ENCODE assay signal across 23 cellular contexts in genomic region chr14:89730692-89731091, GRCh38.
A peak's percentile ranks its signal among the peaks of the same experiment; 100 is the strongest.
DNase-seq lines count a peak whose midpoint lies in the region; ATAC-seq and TF ChIP-seq lines count a peak whose summit lies in the region.
"Had no signal": no experiment of that assay in that cellular context is flagged by ENCODE, and none has a peak within 500 bp of the region (broad histone marks: within the 10 kb centered on the region; RNA-seq: fewer than 3 reads in every experiment).

No MANE protein-coding gene starts in this region.

- peaks cover 0 to 3% (median 0%) of the 10 kb centered on the region in 5 donors for H3K27me3 Mint-ChIP-seq in naive thymus-derived CD4-positive, alpha-beta T cell
- no peaks in the 10 kb centered on the region for H3K27me3 Mint-ChIP-seq in natural killer cell treated with Interleukin-12 subunit alpha and Interleukin-12 subunit beta and Interleukin-15 and Interleukin-18, amount 100 ng/mL, for 72 hours
- H3K27me3 Mint-ChIP-seq: activated CD4-positive, alpha-beta T cell treated with anti-CD3 and anti-CD28 coated beads, Interleukin-2, amount 10 ng/mL, durations not matched to agents 24 days and 14 days had no signal

- H3K36me3 ChIP-seq in OCI-LY3 (replicated peaks; ENCODE audit: low read depth, low read length): no peaks in the 10 kb centered on the region
- H3K36me3 ChIP-seq in naive thymus-derived CD4-positive, alpha-beta T cell (ENCODE audit: control insufficient read depth in 2 of 3, insufficient read depth in 3 of 3, low read length in 3 of 3): no peaks in the 10 kb centered on the region
- H3K36me3 ChIP-seq: breast epithelium, esophagus squamous epithelium, SJSA1, transverse colon had no signal

- no peak overlapping the region for H3K4me3 Mint-ChIP-seq in naive thymus-derived CD4-positive, alpha-beta T cell
- H3K4me3 Mint-ChIP-seq in natural killer cell treated with Interleukin-12 subunit alpha and Interleukin-12 subunit beta and Interleukin-15 and Interleukin-18, amount 100 ng/mL, for 72 hours: no peak overlapping the region
- H3K4me3 Mint-ChIP-seq: activated CD4-positive, alpha-beta T cell treated with anti-CD3 and anti-CD28 coated beads, Interleukin-2, amount 10 ng/mL, durations not matched to agents 24 days and 14 days; activated naive CD4-positive, alpha-beta T cell treated with anti-CD3 and anti-CD28 coated beads, Interleukin-2, amount 10 ng/mL, durations not matched to agents 7 days and 5 days; CD8-positive, alpha-beta T cell; immature natural killer cell; T-helper 1 cell treated with Interleukin-12 subunit alpha and Interleukin-12 subunit beta and Interleukin-4 antibody, amounts not matched to agents 30 μg/mL and 1 μg/mL, for 36 hours had no signal

- no peak overlapping the region for H2AFZ ChIP-seq in OCI-LY3 (ENCODE audit: low read depth, low read length)

- intact Hi-C loops in naive thymus-derived CD4-positive, alpha-beta T cell (cut with micrococcal nuclease): no loop called here

- no peak overlapping the region for H3K27ac Mint-ChIP-seq in naive thymus-derived CD4-positive, alpha-beta T cell
- H3K27ac Mint-ChIP-seq in natural killer cell treated with Interleukin-12 subunit alpha and Interleukin-12 subunit beta and Interleukin-15 and Interleukin-18, amount 100 ng/mL, for 72 hours: no peak overlapping the region
- H3K27ac Mint-ChIP-seq: activated CD4-positive, alpha-beta T cell treated with anti-CD3 and anti-CD28 coated beads, Interleukin-2, amount 10 ng/mL, durations not matched to agents 24 days and 14 days; activated naive CD4-positive, alpha-beta T cell treated with anti-CD3 and anti-CD28 coated beads, Interleukin-2, amount 10 ng/mL, durations not matched to agents 7 days and 5 days; CD8-positive, alpha-beta T cell; T-helper 1 cell treated with Interleukin-12 subunit alpha and Interleukin-12 subunit beta and Interleukin-4 antibody, amounts not matched to agents 30 μg/mL and 1 μg/mL, for 36 hours had no signal

- ATAC-seq in naive thymus-derived CD4-positive, alpha-beta T cell: peak; percentile 58
- no peak for ATAC-seq in natural killer cell treated with Interleukin-12 subunit alpha and Interleukin-12 subunit beta and Interleukin-15 and Interleukin-18, amount 100 ng/mL, for 72 hours
- no peak for ATAC-seq in GM19452 (IDR thresholded peaks at IDR 0.05; ENCODE audit: unreplicated experiment)
- ATAC-seq: CD8-positive, alpha-beta T cell; mucosa of descending colon; Panc1 had no signal

- peak; percentile 87 for DNase-seq in CD1c-positive myeloid dendritic cell (ENCODE audit: extremely low spot score)
- peak; percentile 35 to 54 for DNase-seq in Kasumi-1 (lab: John Stamatoyannopoulos, UW)
- DNase-seq in naive thymus-derived CD4-positive, alpha-beta T cell: no peak
- no peak for DNase-seq in NK-92 treated with Interleukin-12 subunit alpha and Interleukin-12 subunit beta, amount 100 ng/mL, for 24 hours (lab: John Stamatoyannopoulos, UW)
- DNase-seq in natural killer cell treated with Interleukin-12 subunit alpha and Interleukin-12 subunit beta and Interleukin-15 and Interleukin-18, amount 100 ng/mL, for 72 hours (ENCODE audit: low spot score): no peak
- DNase-seq: activated CD4-positive, alpha-beta T cell treated with anti-CD3 and anti-CD28 coated beads, Interleukin-2, amount 10 ng/mL, durations not matched to agents 24 days and 14 days; activated naive CD4-positive, alpha-beta T cell treated with anti-CD3 and anti-CD28 coated beads, Interleukin-2, amount 10 ng/mL, durations not matched to agents 7 days and 5 days; CD8-positive, alpha-beta T cell; DMS 273 treated with DMSO at 0.1 percent for 48 hours; esophagus squamous epithelium; immature natural killer cell; Karpas-422; mucosa of descending colon; NCI-H1105; NCI-H2029; posterior cingulate gyrus; transverse colon had no signal

- POLR2A ChIA-PET in naive thymus-derived CD4-positive, alpha-beta T cell (lab: Charles Lee): interaction anchor here (0.6 to 1.1 kb wide), 2 partner anchors 9 to 92 kb away, joined by 3 read pairs; no protein-coding TSS in a partner anchor

- H3K9me3 Mint-ChIP-seq in naive thymus-derived CD4-positive, alpha-beta T cell: peaks cover 0 to 19% (median 9%) of the 10 kb centered on the region in 11 donors
- H3K9me3 Mint-ChIP-seq in natural killer cell treated with Interleukin-12 subunit alpha and Interleukin-12 subunit beta and Interleukin-15 and Interleukin-18, amount 100 ng/mL, for 72 hours: peaks cover 3% of the 10 kb centered on the region

- TF ChIP-seq CTCF in OCI-LY3 (IDR thresholded peaks at IDR 0.05; ENCODE audit: low read depth, low read length): no peak

- no peaks in the 10 kb centered on the region for H3K9me3 ChIP-seq in OCI-LY3 (ENCODE audit: insufficient read depth, low read length)
- H3K9me3 ChIP-seq in naive thymus-derived CD4-positive, alpha-beta T cell (ENCODE audit: control insufficient read depth in 2 of 3, low read length in 3 of 3): peaks cover 0 to 7% (median 0%) of the 10 kb centered on the region in 3 experiments
- H3K9me3 ChIP-seq: breast epithelium, esophagus squamous epithelium, SJSA1 had no signal

- CTCF ChIA-PET in naive thymus-derived CD4-positive, alpha-beta T cell (lab: Charles Lee): no interaction called here

- H3K4me2 ChIP-seq in OCI-LY3 (ENCODE audit: low read length): peak overlapping the region; percentile 20; the same call in 1 of the 2 replicates

- peaks cover 10 to 47% (median 36%) of the 10 kb centered on the region in 7 donors for H3K4me1 Mint-ChIP-seq in naive thymus-derived CD4-positive, alpha-beta T cell
- peaks cover 3 to 15% of the 10 kb centered on the region in 2 donors for H3K4me1 Mint-ChIP-seq in natural killer cell treated with Interleukin-12 subunit alpha and Interleukin-12 subunit beta and Interleukin-15 and Interleukin-18, amount 100 ng/mL, for 72 hours (ENCODE audit: low read depth in 2 of 2)

- H3K36me3 Mint-ChIP-seq in naive thymus-derived CD4-positive, alpha-beta T cell: peaks cover 0 to 11% (median 4%) of the 10 kb centered on the region in 5 donors
- H3K36me3 Mint-ChIP-seq in natural killer cell treated with Interleukin-12 subunit alpha and Interleukin-12 subunit beta and Interleukin-15 and Interleukin-18, amount 100 ng/mL, for 72 hours: no peaks in the 10 kb centered on the region
- H3K36me3 Mint-ChIP-seq: CD8-positive, alpha-beta T cell had no signal

- no peak overlapping the region for H3K4me3 ChIP-seq in OCI-LY3 (ENCODE audit: low read length)
- no peak overlapping the region for H3K4me3 ChIP-seq in naive thymus-derived CD4-positive, alpha-beta T cell (ENCODE audit: low read length)
- H3K4me3 ChIP-seq: breast epithelium, esophagus squamous epithelium, mucosa of descending colon, SJSA1, transverse colon had no signal

- 0 out of 2 replicates have a peak, but pooled peaks cover 2% of the 10 kb centered on the region for H3K27me3 ChIP-seq in OCI-LY3 (ENCODE audit: low read depth, low read length)
- H3K27me3 ChIP-seq in naive thymus-derived CD4-positive, alpha-beta T cell (ENCODE audit: control insufficient read depth in 2 of 2, insufficient read depth in 2 of 2, low read length in 2 of 2): no peaks in the 10 kb centered on the region
- H3K27me3 ChIP-seq: breast epithelium, esophagus squamous epithelium, SJSA1, transverse colon had no signal

- H3K27ac ChIP-seq in OCI-LY3 (ENCODE audit: low read length): no peak overlapping the region
- no peak overlapping the region for H3K27ac ChIP-seq in naive thymus-derived CD4-positive, alpha-beta T cell (ENCODE audit: low read depth, low read length)
- H3K27ac ChIP-seq: breast epithelium, esophagus squamous epithelium, SJSA1, transverse colon had no signal

- H3K79me2 ChIP-seq in OCI-LY3 (ENCODE audit: low read length): no peaks in the 10 kb centered on the region

- peaks cover 19% of the 10 kb centered on the region for H3K4me1 ChIP-seq in OCI-LY3 (ENCODE audit: low read length)
- peaks cover 3 to 20% of the 10 kb centered on the region in 2 donors for H3K4me1 ChIP-seq in naive thymus-derived CD4-positive, alpha-beta T cell (ENCODE audit: control insufficient read depth in 2 of 2, insufficient read depth in 2 of 2, low read length in 2 of 2)
- H3K4me1 ChIP-seq: breast epithelium, esophagus squamous epithelium, SJSA1, transverse colon had no signal

- no peaks in the 10 kb centered on the region for H4K20me1 ChIP-seq in OCI-LY3 (ENCODE audit: insufficient read depth, low read length)

- no peak overlapping the region for H3K9ac ChIP-seq in OCI-LY3 (ENCODE audit: low read length)

Comparison
In these comparisons a context has a peak if more than half of its experiments do, and no peak if none do; other contexts are left out.
1. DNase-seq: peak in CD1c-positive myeloid dendritic cell (single experiment) and Kasumi-1 (2 of 2); none in naive thymus-derived CD4-positive, alpha-beta T cell (0 of 9), NK-92 treated with Interleukin-12 subunit alpha and Interleukin-12 subunit beta, amount 100 ng/mL, for 24 hours (single experiment) and natural killer cell treated with Interleukin-12 subunit alpha and Interleukin-12 subunit beta and Interleukin-15 and Interleukin-18, amount 100 ng/mL, for 72 hours (single experiment).